In the genomic region with DNA sequence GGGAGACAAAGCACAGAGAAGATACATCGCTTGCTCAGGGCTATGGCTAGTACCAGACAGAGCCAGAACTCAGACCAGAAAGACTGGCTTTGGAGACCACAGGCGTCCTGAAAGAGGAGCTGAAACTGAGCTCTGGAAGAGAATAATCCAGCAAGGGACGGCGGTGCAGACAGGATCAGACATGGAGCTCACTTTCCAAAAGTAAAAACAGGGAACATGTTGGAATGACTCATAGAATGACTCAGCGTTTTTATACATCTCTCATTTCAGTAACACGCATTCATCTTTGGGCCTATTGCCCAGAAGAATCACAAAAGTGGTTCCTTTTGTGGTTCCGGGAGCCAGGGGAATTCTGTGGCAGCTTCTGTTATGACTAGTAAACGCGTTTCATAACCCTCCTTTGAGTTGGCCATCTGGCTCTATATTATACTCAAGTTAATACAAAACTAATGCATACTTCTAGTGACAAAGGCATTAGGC, we compare ENCODE assay signal across 8 cellular contexts. TPM values are rescaled to one million over a fixed set of nuclear protein-coding genes. Genes with fewer than 3 reads are reported as not detected.
DNase-seq lines count a peak whose midpoint lies in the region; ATAC-seq and TF ChIP-seq lines count a peak whose summit lies in the region.

No MANE protein-coding gene starts in this region.

- TF ChIP-seq EP300 in stomach (IDR thresholded peaks at IDR 0.05) = no peak

- TF ChIP-seq CTCF in mammary epithelial cell (conservative IDR thresholded peaks at IDR 0.05 in 1 of 2, IDR thresholded peaks at IDR 0.05 in 1 of 2; ENCODE audit: extremely low read depth in 1 of 2, insufficient read depth in 1 of 2, low read depth in 1 of 2, low read length in 2 of 2) (no peak), omental fat pad (IDR thresholded peaks at IDR 0.05) (no peak), stomach (IDR thresholded peaks at IDR 0.05) (no peak)

- intact Hi-C loops in mammary epithelial cell (cut with micrococcal nuclease) = no loop called here
- intact Hi-C loops in stomach (cut with DNase I; ENCODE audit: low total_unique reads) = no loop called here

- H3K27ac ChIP-seq in mammary epithelial cell (ENCODE audit: insufficient read depth, low read depth, low read length) (peak overlapping the region; percentile 9), stomach (peak overlapping the region in 2 of 5 donors; percentile 39 to 61)

- H3K4me2 ChIP-seq in mammary epithelial cell (ENCODE audit: insufficient read depth, low read depth, low read length) = peak overlapping the region; percentile 52

- CTCF ChIA-PET in mammary epithelial cell (lab: Charles Lee; ENCODE audit: low non-redundant PET) = interaction anchor here (0.6 kb wide), 1 partner anchor 14 kb away, joined by 3 read pairs; no protein-coding TSS in a partner anchor

- peak; percentile 70 for ATAC-seq in GM21423 (IDR thresholded peaks at IDR 0.05; ENCODE audit: unreplicated experiment)
- peak; percentile 87 for ATAC-seq in omental fat pad (ENCODE audit: low FRiP score)
- ATAC-seq in GM21723 (IDR thresholded peaks at IDR 0.05; ENCODE audit: unreplicated experiment) = no peak

- H3K36me3 ChIP-seq in mammary epithelial cell (ENCODE audit: insufficient read depth, low read length) (no peaks in the 10 kb centered on the region), stomach (no peaks in the 10 kb centered on the region)

- no peaks in the 10 kb centered on the region for H3K79me2 ChIP-seq in mammary epithelial cell (ENCODE audit: insufficient read depth, low read length)

- no peaks in the 10 kb centered on the region for H4K20me1 ChIP-seq in mammary epithelial cell (ENCODE audit: insufficient read depth, low read length)

- no peaks in the 10 kb centered on the region for H3K36me3 Mint-ChIP-seq in T-helper 2 cell treated with Interferon-gamma antibody and Interleukin-4, amounts not matched to agents 5 μg/mL and 100 μg/mL, for 36 hours (ENCODE audit: low read depth)

- in situ Hi-C loops in mammary epithelial cell (cut with MboI; ENCODE audit: low sequenced_read_pairs in 2 of 2) = no loop called here

- WGBS in mammary epithelial cell (ENCODE audit: low coverage, missing lambda C conversion rate) = 0% methylated on average over 8 of the region's 9 CpGs
- 38 to 55% (median 45%) methylated on average over 9 of the region's 9 CpGs for WGBS in stomach, 5 donors

- H3K4me3 ChIP-seq in mammary epithelial cell (replicated peaks in 1 of 3; ENCODE audit: insufficient read depth in 1 of 3, low read depth in 2 of 3, low read length in 3 of 3) (no peak overlapping the region), stomach (no peak overlapping the region)

- H3K27me3 ChIP-seq in mammary epithelial cell (ENCODE audit: insufficient read depth, low read length) (no peaks in the 10 kb centered on the region), stomach (no peaks in the 10 kb centered on the region)

- no peaks in the 10 kb centered on the region for H3K9me3 Mint-ChIP-seq in T-helper 2 cell treated with Interferon-gamma antibody and Interleukin-4, amounts not matched to agents 5 μg/mL and 100 μg/mL, for 36 hours

- H3K4me1 Mint-ChIP-seq in T-helper 2 cell treated with Interferon-gamma antibody and Interleukin-4, amounts not matched to agents 5 μg/mL and 100 μg/mL, for 36 hours (ENCODE audit: low read depth) = no peaks in the 10 kb centered on the region

- H3K9ac ChIP-seq in mammary epithelial cell (ENCODE audit: insufficient read depth, low read length) = no peak overlapping the region

- H3K4me3 Mint-ChIP-seq in T-helper 2 cell treated with Interferon-gamma antibody and Interleukin-4, amounts not matched to agents 5 μg/mL and 100 μg/mL, for 36 hours = no peak overlapping the region

- H3K4me1 ChIP-seq in mammary epithelial cell (ENCODE audit: insufficient read depth, low read length) (peaks cover 12% of the 10 kb centered on the region), stomach (peaks cover 0 to 22% (median 4%) of the 10 kb centered on the region in 4 donors)

- dilution Hi-C loops in mammary epithelial cell (cut with HindIII; ENCODE audit: low sequenced_read_pairs) = no loop called here

- peaks cover 15% of the 10 kb centered on the region for H3K27me3 Mint-ChIP-seq in T-helper 2 cell treated with Interferon-gamma antibody and Interleukin-4, amounts not matched to agents 5 μg/mL and 100 μg/mL, for 36 hours (ENCODE audit: low read depth)

- no TSS peak for BruUV-seq in mammary epithelial cell (replicated peaks; lab: Mats Ljungman, UMichigan)

- no peak overlapping the region for H3K27ac Mint-ChIP-seq in T-helper 2 cell treated with Interferon-gamma antibody and Interleukin-4, amounts not matched to agents 5 μg/mL and 100 μg/mL, for 36 hours

- no peak for TF ChIP-seq POLR2A in stomach (IDR thresholded peaks at IDR 0.05)

- peak; percentile 80 for DNase-seq in DMS 273 (lab: John Stamatoyannopoulos, UW; ENCODE audit: unreplicated experiment)
- DNase-seq in HK-2 (ENCODE audit: unreplicated experiment) = peak; percentile 14
- DNase-seq in mammary epithelial cell = peak; percentile 98
- no peak for DNase-seq in omental fat pad (ENCODE audit: low spot score)
- DNase-seq in stomach = no peak
- no peak for DNase-seq in T-helper 2 cell treated with Interferon-gamma antibody and Interleukin-4, amounts not matched to agents 5 μg/mL and 100 μg/mL, for 36 hours (ENCODE audit: low spot score)

- H3K9me3 ChIP-seq in mammary epithelial cell (replicated peaks; ENCODE audit: insufficient read depth, low read length) (no peaks in the 10 kb centered on the region), stomach (no peaks in the 10 kb centered on the region)

- H2AFZ ChIP-seq in mammary epithelial cell (ENCODE audit: low read depth, low read length) = peak overlapping the region; percentile 74

RNA-seq across cellular contexts. Expression of a gene that starts 37.2 kb away (rescaled TPM):
- total RNA-seq in mammary epithelial cell (under 1 TPM in 1 of 2 donors, not detected in 1; 0.17 TPM), omental fat pad (not detected), stomach (1 to 10 TPM in 4 of 5 donors, not detected in 1; 1.3 to 2.9 (median 1.7) TPM)
- polyA plus RNA-seq in mammary epithelial cell (not detected), stomach (1 to 10 TPM in 2 of 3 donors, under 1 TPM in 1; 0.46 to 1.7 (median 1.1) TPM)
- not detected for polyA minus RNA-seq in mammary epithelial cell

Comparison
In these comparisons a context has a peak if more than half of its experiments do, and no peak if none do; other contexts are left out.
1. DNase-seq: peak in DMS 273 (single experiment), HK-2 (single experiment) and mammary epithelial cell (single experiment); none in omental fat pad (single experiment), stomach (single experiment) and T-helper 2 cell treated with Interferon-gamma antibody and Interleukin-4, amounts not matched to agents 5 μg/mL and 100 μg/mL, for 36 hours (single experiment).